In genomic region chr17:17151541-17151940, GRCh38 we compare ENCODE assay signal across 8 cellular contexts. TPM values are rescaled to one million over a fixed set of nuclear protein-coding genes. Genes with fewer than 3 reads are reported as not detected.
DNase-seq lines count a peak whose midpoint lies in the region; ATAC-seq and TF ChIP-seq lines count a peak whose summit lies in the region.

No MANE protein-coding gene starts in this region.

- peaks cover 74% of the 10 kb centered on the region for H4K20me1 ChIP-seq in smooth muscle cell (ENCODE audit: low read depth)

- no peak for ATAC-seq in HG02938 (IDR thresholded peaks at IDR 0.05; ENCODE audit: unreplicated experiment)

- H3K9ac ChIP-seq in smooth muscle cell (ENCODE audit: low read depth) = peak overlapping the region; percentile 10

- no peaks in the 10 kb centered on the region for H3F3A ChIP-seq in smooth muscle cell (ENCODE audit: low read depth)

- H3K27me3 ChIP-seq in esophagus muscularis mucosa (no peaks in the 10 kb centered on the region), smooth muscle cell (ENCODE audit: low read depth) (no peaks in the 10 kb centered on the region), H7 (ENCODE audit: control insufficient read depth, insufficient read depth, low read length) (no peaks in the 10 kb centered on the region), ovary (no peaks in the 10 kb centered on the region)

- 60% methylated on average over 1 of the region's 3 CpGs for WGBS in esophagus muscularis mucosa
- WGBS in smooth muscle cell (ENCODE audit: low lambda C conversion rate) = 93% methylated on average over 3 of the region's 3 CpGs
- 93 to 97% (median 96%) methylated on average over 3 of the region's 3 CpGs for WGBS in ovary, 3 donors

- H3K9me3 ChIP-seq in esophagus muscularis mucosa = no peaks in the 10 kb centered on the region
- H3K9me3 ChIP-seq in smooth muscle cell (replicated peaks; ENCODE audit: low read depth) = no peaks in the 10 kb centered on the region
- H3K9me3 ChIP-seq in ovary = no peaks in the 10 kb centered on the region

- H3K4me3 ChIP-seq in esophagus muscularis mucosa (no peak overlapping the region), smooth muscle cell (no peak overlapping the region), H7 (ENCODE audit: insufficient read depth, low read depth, low read length) (no peak overlapping the region), ovary (no peak overlapping the region)

- intact Hi-C loops in esophagus muscularis mucosa (cut with DNase I) (loop anchor here (5.0 to 10.0 kb wide), 2 partner anchors 86 to 147 kb away; partner anchors contain the start of gene FLCN), ovary (cut with DNase I) (no loop called here)

- TF ChIP-seq POLR2A in esophagus muscularis mucosa (IDR thresholded peaks at IDR 0.05; ENCODE audit: low read depth) (no peak), ovary (IDR thresholded peaks at IDR 0.05) (no peak)

- H3K36me3 ChIP-seq in esophagus muscularis mucosa (peaks cover 37 to 82% (median 77%) of the 10 kb centered on the region in 4 donors), smooth muscle cell (ENCODE audit: low read depth) (peaks cover 5% of the 10 kb centered on the region), H7 (replicated peaks; ENCODE audit: control insufficient read depth, insufficient read depth, low read length) (peaks cover 27% of the 10 kb centered on the region), ovary (no peaks in the 10 kb centered on the region)

- DNase-seq in Daoy (ENCODE audit: low read depth) (peak; percentile 93), SW 1271 (lab: John Stamatoyannopoulos, UW) (peak; percentile 76 to 81), esophagus muscularis mucosa (ENCODE audit: extremely low spot score) (no peak), smooth muscle cell (lab: John Stamatoyannopoulos, UW; ENCODE audit: unreplicated experiment) (no peak), H7 (no peak), amniotic stem cell (lab: John Stamatoyannopoulos, UW) (no peak), ovary (no peak)

- H3K4me1 ChIP-seq in esophagus muscularis mucosa (peaks cover 22 to 36% (median 29%) of the 10 kb centered on the region in 4 donors), smooth muscle cell (ENCODE audit: low read depth) (peaks cover 4% of the 10 kb centered on the region), ovary (ENCODE audit: insufficient read depth) (no peaks in the 10 kb centered on the region)

- no peak for TF ChIP-seq EP300 in esophagus muscularis mucosa (IDR thresholded peaks at IDR 0.05)
- TF ChIP-seq EP300 in ovary (IDR thresholded peaks at IDR 0.05) = no peak

- no peaks in the 10 kb centered on the region for H3K79me2 ChIP-seq in smooth muscle cell (ENCODE audit: low read depth)

- no peak overlapping the region for H2AFZ ChIP-seq in smooth muscle cell (ENCODE audit: low read depth)

- H3K4me2 ChIP-seq in smooth muscle cell = peak overlapping the region; percentile 20

- H3K27ac ChIP-seq in esophagus muscularis mucosa (replicated peaks in 1 of 4) (peak overlapping the region; percentile 66 to 79 (median 75)), smooth muscle cell (ENCODE audit: low read depth) (peak overlapping the region; percentile 85), ovary (no peak overlapping the region)

- no peak for TF ChIP-seq CTCF in esophagus muscularis mucosa (IDR thresholded peaks at IDR 0.05)
- TF ChIP-seq CTCF in smooth muscle cell (IDR thresholded peaks at IDR 0.05; ENCODE audit: borderline replicate concordance, insufficient read depth, poor library complexity, severe bottlenecking) = no peak
- no peak for TF ChIP-seq CTCF in ovary (IDR thresholded peaks at IDR 0.05)

RNA-seq across cellular contexts. Expression of gene PLD6, which starts 54.6 kb away (rescaled TPM):
- 0.95 and 3.0 TPM in 2 replicates for total RNA-seq in Daoy (2014; rRNA removed; shearing (Covaris generic))
- 10 to 100 TPM in 1 of 4 donors, 1 to 10 TPM in 3; 3.1 to 13.7 (median 6.9) TPM for total RNA-seq in esophagus muscularis mucosa
- 0.18 and 0.49 TPM in 2 replicates for total RNA-seq in smooth muscle cell
- polyA plus RNA-seq in smooth muscle cell = 0.26 and 1.4 TPM in 2 replicates
- 0.17 TPM in 1 of 2 replicates, not detected in the other for total RNA-seq in H7 (2014; rRNA removed; shearing (Covaris generic))
- total RNA-seq in ovary = 10 to 100 TPM in 1 of 7 donors, 1 to 10 TPM in 6; 2.7 to 12.8 (median 7.5) TPM
- polyA plus RNA-seq in ovary = 1 to 10 TPM; 7.2 to 7.3 TPM

Comparison
In these comparisons a context has a peak if more than half of its experiments do, and no peak if none do; other contexts are left out.
1. DNase-seq: peak in Daoy (single experiment) and SW 1271 (2 of 2); none in esophagus muscularis mucosa (single experiment), smooth muscle cell (single experiment), H7 (single experiment), amniotic stem cell (single experiment) and ovary (0 of 5).
2. H3K27ac ChIP-seq: peak in esophagus muscularis mucosa (4 of 4) and smooth muscle cell (single experiment); none in ovary (0 of 2).